Comparison of ENCODE assay signal across 1 cellular context in the genomic region with DNA sequence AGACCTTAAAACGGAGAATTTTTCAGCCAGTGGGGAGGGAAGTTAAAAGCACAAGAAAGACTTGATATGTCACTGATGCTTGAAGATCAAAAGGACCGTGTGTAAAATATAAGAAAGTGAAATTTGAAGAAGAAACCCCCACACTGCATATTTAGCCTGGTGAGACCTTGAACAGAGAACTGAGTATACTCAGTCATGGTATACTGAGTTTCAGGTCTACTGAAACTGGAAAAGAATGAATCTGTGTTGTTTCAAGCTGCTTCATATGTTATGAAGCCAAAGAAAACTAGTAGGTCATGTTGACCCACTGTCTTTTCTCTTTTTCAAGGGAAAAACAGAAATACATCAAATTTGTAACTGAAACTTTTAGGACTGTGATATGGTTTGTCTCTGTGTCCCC.
TF ChIP-seq lines count a peak whose summit lies in the region.

No MANE protein-coding gene starts in this region.

TF ChIP-seq in GM12878, 131 proteins besides CTCF, POLR2A, EP300 and RAD21 (continued from another document):
- TF ChIP-seq, protein P1, sequence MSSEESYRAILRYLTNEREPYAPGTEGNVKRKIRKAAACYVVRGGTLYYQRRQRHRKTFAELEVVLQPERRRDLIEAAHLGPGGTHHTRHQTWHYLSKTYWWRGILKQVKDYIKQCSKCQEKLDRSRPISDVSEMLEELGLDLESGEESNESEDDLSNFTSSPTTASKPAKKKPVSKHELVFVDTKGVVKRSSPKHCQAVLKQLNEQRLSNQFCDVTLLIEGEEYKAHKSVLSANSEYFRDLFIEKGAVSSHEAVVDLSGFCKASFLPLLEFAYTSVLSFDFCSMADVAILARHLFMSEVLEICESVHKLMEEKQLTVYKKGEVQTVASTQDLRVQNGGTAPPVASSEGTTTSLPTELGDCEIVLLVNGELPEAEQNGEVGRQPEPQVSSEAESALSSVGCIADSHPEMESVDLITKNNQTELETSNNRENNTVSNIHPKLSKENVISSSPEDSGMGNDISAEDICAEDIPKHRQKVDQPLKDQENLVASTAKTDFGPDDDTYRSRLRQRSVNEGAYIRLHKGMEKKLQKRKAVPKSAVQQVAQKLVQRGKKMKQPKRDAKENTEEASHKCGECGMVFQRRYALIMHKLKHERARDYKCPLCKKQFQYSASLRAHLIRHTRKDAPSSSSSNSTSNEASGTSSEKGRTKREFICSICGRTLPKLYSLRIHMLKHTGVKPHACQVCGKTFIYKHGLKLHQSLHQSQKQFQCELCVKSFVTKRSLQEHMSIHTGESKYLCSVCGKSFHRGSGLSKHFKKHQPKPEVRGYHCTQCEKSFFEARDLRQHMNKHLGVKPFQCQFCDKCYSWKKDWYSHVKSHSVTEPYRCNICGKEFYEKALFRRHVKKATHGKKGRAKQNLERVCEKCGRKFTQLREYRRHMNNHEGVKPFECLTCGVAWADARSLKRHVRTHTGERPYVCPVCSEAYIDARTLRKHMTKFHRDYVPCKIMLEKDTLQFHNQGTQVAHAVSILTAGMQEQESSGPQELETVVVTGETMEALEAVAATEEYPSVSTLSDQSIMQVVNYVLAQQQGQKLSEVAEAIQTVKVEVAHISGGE (CRISPR knock-in tag; IDR thresholded peaks at IDR 0.05), result no peak
- TF ChIP-seq FOXM1 (IDR thresholded peaks at IDR 0.05; ENCODE audit: low read depth, low read length) (no peak), IKZF1 (conservative IDR thresholded peaks at IDR 0.05) (no peak), NFIC (IDR thresholded peaks at IDR 0.05; ENCODE audit: low read depth, low read length) (no peak), KDM1A (IDR thresholded peaks at IDR 0.05; ENCODE audit: borderline replicate concordance) (no peak), ZNF24 (IDR thresholded peaks at IDR 0.05) (no peak), NR2F1 (conservative IDR thresholded peaks at IDR 0.05) (no peak), MYC (IDR thresholded peaks at IDR 0.05; ENCODE audit: insufficient read depth, insufficient read length, insufficient replicate concordance, low read length, severe bottlenecking) (no peak), MXI1 (IDR thresholded peaks at IDR 0.05; ENCODE audit: low read depth, low read length) (no peak), MTA3 (IDR thresholded peaks at IDR 0.05; ENCODE audit: borderline replicate concordance, low read length) (no peak), HDAC6 (IDR thresholded peaks at IDR 0.05; ENCODE audit: unreplicated experiment) (no peak)
- TF ChIP-seq, protein P2, sequence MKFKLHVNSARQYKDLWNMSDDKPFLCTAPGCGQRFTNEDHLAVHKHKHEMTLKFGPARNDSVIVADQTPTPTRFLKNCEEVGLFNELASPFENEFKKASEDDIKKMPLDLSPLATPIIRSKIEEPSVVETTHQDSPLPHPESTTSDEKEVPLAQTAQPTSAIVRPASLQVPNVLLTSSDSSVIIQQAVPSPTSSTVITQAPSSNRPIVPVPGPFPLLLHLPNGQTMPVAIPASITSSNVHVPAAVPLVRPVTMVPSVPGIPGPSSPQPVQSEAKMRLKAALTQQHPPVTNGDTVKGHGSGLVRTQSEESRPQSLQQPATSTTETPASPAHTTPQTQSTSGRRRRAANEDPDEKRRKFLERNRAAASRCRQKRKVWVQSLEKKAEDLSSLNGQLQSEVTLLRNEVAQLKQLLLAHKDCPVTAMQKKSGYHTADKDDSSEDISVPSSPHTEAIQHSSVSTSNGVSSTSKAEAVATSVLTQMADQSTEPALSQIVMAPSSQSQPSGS (IDR thresholded peaks at IDR 0.05; ENCODE audit: low read length), result no peak
- TF ChIP-seq, protein P3, sequence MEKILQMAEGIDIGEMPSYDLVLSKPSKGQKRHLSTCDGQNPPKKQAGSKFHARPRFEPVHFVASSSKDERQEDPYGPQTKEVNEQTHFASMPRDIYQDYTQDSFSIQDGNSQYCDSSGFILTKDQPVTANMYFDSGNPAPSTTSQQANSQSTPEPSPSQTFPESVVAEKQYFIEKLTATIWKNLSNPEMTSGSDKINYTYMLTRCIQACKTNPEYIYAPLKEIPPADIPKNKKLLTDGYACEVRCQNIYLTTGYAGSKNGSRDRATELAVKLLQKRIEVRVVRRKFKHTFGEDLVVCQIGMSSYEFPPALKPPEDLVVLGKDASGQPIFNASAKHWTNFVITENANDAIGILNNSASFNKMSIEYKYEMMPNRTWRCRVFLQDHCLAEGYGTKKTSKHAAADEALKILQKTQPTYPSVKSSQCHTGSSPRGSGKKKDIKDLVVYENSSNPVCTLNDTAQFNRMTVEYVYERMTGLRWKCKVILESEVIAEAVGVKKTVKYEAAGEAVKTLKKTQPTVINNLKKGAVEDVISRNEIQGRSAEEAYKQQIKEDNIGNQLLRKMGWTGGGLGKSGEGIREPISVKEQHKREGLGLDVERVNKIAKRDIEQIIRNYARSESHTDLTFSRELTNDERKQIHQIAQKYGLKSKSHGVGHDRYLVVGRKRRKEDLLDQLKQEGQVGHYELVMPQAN (conservative IDR thresholded peaks at IDR 0.05), result no peak
